1 cellular context compared by ENCODE assay signal in the genomic region with DNA sequence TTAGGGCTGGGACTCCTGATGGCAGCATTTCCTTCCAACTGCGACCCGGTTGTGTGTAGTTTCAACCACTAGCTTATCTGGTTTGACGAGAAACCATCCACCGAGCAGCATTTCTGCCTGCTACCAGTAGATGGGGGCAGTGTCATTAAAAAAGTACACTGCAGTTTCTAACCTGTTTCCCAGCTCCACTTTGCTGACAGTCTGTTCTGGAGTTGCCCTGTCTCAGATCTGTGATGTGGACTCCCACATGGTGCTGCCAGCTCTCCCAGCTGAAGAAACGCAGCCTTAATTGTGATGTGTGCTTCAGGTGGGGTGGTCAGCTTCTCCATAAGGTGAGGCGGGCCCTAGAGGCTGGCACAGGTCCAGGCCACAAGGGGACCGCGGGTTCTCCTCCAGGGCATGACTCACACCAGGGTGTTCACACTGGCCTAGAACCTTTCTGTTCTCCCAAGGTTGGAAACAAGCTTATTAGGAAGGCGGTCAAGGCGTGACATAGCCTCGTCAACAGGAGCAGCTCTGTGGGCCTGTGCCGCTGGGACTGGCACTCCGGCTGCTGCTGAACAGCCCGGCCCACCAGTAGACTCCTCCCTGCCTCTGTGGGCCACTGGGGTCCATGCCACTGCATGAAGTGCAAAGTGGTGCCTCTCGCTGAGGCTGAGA.
TF ChIP-seq lines count a peak whose summit lies in the region.

No MANE protein-coding gene starts in this region.

TF ChIP-seq in HepG2, 621 proteins besides CTCF, POLR2A, EP300 and RAD21 (continued from another document and continues in another):
- TF ChIP-seq ZSCAN29 (CRISPR knock-in tag; conservative IDR thresholded peaks at IDR 0.05), result no peak
- no peak; the same call in 1 of the 2 replicates for TF ChIP-seq ZNF574 (CRISPR knock-in tag; IDR thresholded peaks at IDR 0.05)
- TF ChIP-seq, protein P1, sequence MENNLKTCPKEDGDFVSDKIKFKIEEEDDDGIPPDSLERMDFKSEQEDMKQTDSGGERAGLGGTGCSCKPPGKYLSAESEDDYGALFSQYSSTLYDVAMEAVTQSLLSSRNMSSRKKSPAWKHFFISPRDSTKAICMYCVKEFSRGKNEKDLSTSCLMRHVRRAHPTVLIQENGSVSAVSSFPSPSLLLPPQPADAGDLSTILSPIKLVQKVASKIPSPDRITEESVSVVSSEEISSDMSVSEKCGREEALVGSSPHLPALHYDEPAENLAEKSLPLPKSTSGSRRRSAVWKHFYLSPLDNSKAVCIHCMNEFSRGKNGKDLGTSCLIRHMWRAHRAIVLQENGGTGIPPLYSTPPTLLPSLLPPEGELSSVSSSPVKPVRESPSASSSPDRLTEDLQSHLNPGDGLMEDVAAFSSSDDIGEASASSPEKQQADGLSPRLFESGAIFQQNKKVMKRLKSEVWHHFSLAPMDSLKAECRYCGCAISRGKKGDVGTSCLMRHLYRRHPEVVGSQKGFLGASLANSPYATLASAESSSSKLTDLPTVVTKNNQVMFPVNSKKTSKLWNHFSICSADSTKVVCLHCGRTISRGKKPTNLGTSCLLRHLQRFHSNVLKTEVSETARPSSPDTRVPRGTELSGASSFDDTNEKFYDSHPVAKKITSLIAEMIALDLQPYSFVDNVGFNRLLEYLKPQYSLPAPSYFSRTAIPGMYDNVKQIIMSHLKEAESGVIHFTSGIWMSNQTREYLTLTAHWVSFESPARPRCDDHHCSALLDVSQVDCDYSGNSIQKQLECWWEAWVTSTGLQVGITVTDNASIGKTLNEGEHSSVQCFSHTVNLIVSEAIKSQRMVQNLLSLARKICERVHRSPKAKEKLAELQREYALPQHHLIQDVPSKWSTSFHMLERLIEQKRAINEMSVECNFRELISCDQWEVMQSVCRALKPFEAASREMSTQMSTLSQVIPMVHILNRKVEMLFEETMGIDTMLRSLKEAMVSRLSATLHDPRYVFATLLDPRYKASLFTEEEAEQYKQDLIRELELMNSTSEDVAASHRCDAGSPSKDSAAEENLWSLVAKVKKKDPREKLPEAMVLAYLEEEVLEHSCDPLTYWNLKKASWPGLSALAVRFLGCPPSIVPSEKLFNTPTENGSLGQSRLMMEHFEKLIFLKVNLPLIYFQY (CRISPR knock-in tag; IDR thresholded peaks at IDR 0.05; ENCODE audit: borderline replicate concordance), result 0 out of 2 replicates have a peak, but pooled peaks have one; percentile 16
- TF ChIP-seq KMT2A (CRISPR knock-in tag; IDR thresholded peaks at IDR 0.05), result no peak; the same call in 1 of the 2 replicates
- peak in 1 of 2 experiments; percentile 50; a peak in 1 of 4 replicates for TF ChIP-seq KLF16 (CRISPR knock-in tag; IDR thresholded peaks at IDR 0.05)
- peak; percentile 28; the same call in 1 of the 2 replicates for TF ChIP-seq FOSL1 (CRISPR knock-in tag; IDR thresholded peaks at IDR 0.05; ENCODE audit: borderline replicate concordance)
- TF ChIP-seq, protein P2, sequence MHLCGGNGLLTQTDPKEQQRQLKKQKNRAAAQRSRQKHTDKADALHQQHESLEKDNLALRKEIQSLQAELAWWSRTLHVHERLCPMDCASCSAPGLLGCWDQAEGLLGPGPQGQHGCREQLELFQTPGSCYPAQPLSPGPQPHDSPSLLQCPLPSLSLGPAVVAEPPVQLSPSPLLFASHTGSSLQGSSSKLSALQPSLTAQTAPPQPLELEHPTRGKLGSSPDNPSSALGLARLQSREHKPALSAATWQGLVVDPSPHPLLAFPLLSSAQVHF (CRISPR knock-in tag; IDR thresholded peaks at IDR 0.05), result no peak
- TF ChIP-seq SRSF1 (optimal IDR thresholded peaks at IDR 0.05; ENCODE audit: low read depth, low read length), result no peak
- TF ChIP-seq, protein P3, sequence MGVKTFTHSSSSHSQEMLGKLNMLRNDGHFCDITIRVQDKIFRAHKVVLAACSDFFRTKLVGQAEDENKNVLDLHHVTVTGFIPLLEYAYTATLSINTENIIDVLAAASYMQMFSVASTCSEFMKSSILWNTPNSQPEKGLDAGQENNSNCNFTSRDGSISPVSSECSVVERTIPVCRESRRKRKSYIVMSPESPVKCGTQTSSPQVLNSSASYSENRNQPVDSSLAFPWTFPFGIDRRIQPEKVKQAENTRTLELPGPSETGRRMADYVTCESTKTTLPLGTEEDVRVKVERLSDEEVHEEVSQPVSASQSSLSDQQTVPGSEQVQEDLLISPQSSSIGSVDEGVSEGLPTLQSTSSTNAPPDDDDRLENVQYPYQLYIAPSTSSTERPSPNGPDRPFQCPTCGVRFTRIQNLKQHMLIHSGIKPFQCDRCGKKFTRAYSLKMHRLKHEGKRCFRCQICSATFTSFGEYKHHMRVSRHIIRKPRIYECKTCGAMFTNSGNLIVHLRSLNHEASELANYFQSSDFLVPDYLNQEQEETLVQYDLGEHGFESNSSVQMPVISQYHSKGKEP (CRISPR knock-in tag; IDR thresholded peaks at IDR 0.05), result no peak
- peak; percentile 34; the same call in 1 of the 2 replicates for TF ChIP-seq ZNF501 (CRISPR knock-in tag; IDR thresholded peaks at IDR 0.05)
- TF ChIP-seq ZNF124 (CRISPR knock-in tag; IDR thresholded peaks at IDR 0.05), result no peak
- no peak for TF ChIP-seq ZIK1 (CRISPR knock-in tag; IDR thresholded peaks at IDR 0.05; ENCODE audit: borderline replicate concordance, low read depth)
- 0 out of 2 replicates have a peak, but pooled peaks have one; percentile 29 for TF ChIP-seq JUN (CRISPR knock-in tag; IDR thresholded peaks at IDR 0.05)
- 0 out of 2 replicates have a peak, but pooled peaks have one; percentile 25 for TF ChIP-seq THRA (CRISPR knock-in tag; IDR thresholded peaks at IDR 0.05; ENCODE audit: borderline replicate concordance)
- TF ChIP-seq HNF4A (CRISPR knock-in tag; IDR thresholded peaks at IDR 0.05), result 0 out of 2 replicates have a peak, but pooled peaks have one; percentile 12
- 0 out of 2 replicates have a peak, but pooled peaks have one; percentile 35 for TF ChIP-seq ZNF557 (CRISPR knock-in tag; IDR thresholded peaks at IDR 0.05)
- TF ChIP-seq ZNF614 (CRISPR knock-in tag; IDR thresholded peaks at IDR 0.05; ENCODE audit: borderline replicate concordance), result peak; percentile 22; the same call in 1 of the 2 replicates
- TF ChIP-seq ZSCAN25 (CRISPR knock-in tag; IDR thresholded peaks at IDR 0.05), result peak; percentile 60; the same call in 1 of the 2 replicates
- TF ChIP-seq, protein P4, sequence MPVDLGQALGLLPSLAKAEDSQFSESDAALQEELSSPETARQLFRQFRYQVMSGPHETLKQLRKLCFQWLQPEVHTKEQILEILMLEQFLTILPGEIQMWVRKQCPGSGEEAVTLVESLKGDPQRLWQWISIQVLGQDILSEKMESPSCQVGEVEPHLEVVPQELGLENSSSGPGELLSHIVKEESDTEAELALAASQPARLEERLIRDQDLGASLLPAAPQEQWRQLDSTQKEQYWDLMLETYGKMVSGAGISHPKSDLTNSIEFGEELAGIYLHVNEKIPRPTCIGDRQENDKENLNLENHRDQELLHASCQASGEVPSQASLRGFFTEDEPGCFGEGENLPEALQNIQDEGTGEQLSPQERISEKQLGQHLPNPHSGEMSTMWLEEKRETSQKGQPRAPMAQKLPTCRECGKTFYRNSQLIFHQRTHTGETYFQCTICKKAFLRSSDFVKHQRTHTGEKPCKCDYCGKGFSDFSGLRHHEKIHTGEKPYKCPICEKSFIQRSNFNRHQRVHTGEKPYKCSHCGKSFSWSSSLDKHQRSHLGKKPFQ (CRISPR knock-in tag; IDR thresholded peaks at IDR 0.05; ENCODE audit: insufficient replicate concordance), result peak; percentile 100
- TF ChIP-seq MXD4 (CRISPR knock-in tag; IDR thresholded peaks at IDR 0.05), result no peak; the same call in 1 of the 2 replicates
- TF ChIP-seq, protein P5, sequence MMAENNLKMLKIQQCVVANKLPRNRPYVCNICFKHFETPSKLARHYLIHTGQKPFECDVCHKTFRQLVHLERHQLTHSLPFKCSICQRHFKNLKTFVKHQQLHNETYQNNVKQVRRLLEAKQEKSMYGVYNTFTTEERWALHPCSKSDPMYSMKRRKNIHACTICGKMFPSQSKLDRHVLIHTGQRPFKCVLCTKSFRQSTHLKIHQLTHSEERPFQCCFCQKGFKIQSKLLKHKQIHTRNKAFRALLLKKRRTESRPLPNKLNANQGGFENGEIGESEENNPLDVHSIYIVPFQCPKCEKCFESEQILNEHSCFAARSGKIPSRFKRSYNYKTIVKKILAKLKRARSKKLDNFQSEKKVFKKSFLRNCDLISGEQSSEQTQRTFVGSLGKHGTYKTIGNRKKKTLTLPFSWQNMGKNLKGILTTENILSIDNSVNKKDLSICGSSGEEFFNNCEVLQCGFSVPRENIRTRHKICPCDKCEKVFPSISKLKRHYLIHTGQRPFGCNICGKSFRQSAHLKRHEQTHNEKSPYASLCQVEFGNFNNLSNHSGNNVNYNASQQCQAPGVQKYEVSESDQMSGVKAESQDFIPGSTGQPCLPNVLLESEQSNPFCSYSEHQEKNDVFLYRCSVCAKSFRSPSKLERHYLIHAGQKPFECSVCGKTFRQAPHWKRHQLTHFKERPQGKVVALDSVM (CRISPR knock-in tag; IDR thresholded peaks at IDR 0.05), result 0 out of 2 replicates have a peak, but pooled peaks have one; percentile 28
- no peak for TF ChIP-seq ZMAT3 (CRISPR knock-in tag; conservative IDR thresholded peaks at IDR 0.05)
- TF ChIP-seq, protein P6, sequence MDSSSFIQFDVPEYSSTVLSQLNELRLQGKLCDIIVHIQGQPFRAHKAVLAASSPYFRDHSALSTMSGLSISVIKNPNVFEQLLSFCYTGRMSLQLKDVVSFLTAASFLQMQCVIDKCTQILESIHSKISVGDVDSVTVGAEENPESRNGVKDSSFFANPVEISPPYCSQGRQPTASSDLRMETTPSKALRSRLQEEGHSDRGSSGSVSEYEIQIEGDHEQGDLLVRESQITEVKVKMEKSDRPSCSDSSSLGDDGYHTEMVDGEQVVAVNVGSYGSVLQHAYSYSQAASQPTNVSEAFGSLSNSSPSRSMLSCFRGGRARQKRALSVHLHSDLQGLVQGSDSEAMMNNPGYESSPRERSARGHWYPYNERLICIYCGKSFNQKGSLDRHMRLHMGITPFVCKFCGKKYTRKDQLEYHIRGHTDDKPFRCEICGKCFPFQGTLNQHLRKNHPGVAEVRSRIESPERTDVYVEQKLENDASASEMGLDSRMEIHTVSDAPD (CRISPR knock-in tag; IDR thresholded peaks at IDR 0.05), result 0 out of 2 replicates have a peak, but pooled peaks have one; percentile 50
- no peak for TF ChIP-seq ZEB1 (IDR thresholded peaks at IDR 0.05; ENCODE audit: insufficient replicate concordance, low read depth)
- peak; percentile 39; the same call in 1 of the 2 replicates for TF ChIP-seq BORCS8-MEF2B (CRISPR knock-in tag; IDR thresholded peaks at IDR 0.05)
- TF ChIP-seq ZNF766 (CRISPR knock-in tag; IDR thresholded peaks at IDR 0.05; ENCODE audit: borderline replicate concordance), result no peak
- no peak for TF ChIP-seq ZNF616 (CRISPR knock-in tag; IDR thresholded peaks at IDR 0.05; ENCODE audit: low read depth)
- TF ChIP-seq ZNF230 (CRISPR knock-in tag; IDR thresholded peaks at IDR 0.05), result 0 out of 2 replicates have a peak, but pooled peaks have one; percentile 62
- TF ChIP-seq RELA (CRISPR knock-in tag; IDR thresholded peaks at IDR 0.05), result no peak
- TF ChIP-seq HNRNPK (IDR thresholded peaks at IDR 0.05; ENCODE audit: low read depth, low read length, poor library complexity, severe bottlenecking), result no peak
- TF ChIP-seq, protein P7, sequence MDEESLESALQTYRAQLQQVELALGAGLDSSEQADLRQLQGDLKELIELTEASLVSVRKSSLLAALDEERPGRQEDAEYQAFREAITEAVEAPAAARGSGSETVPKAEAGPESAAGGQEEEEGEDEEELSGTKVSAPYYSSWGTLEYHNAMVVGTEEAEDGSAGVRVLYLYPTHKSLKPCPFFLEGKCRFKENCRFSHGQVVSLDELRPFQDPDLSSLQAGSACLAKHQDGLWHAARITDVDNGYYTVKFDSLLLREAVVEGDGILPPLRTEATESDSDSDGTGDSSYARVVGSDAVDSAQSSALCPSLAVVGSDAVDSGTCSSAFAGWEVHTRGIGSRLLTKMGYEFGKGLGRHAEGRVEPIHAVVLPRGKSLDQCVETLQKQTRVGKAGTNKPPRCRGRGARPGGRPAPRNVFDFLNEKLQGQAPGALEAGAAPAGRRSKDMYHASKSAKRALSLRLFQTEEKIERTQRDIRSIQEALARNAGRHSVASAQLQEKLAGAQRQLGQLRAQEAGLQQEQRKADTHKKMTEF (CRISPR knock-in tag; IDR thresholded peaks at IDR 0.05), result peak; percentile 63
- TF ChIP-seq, protein P8, sequence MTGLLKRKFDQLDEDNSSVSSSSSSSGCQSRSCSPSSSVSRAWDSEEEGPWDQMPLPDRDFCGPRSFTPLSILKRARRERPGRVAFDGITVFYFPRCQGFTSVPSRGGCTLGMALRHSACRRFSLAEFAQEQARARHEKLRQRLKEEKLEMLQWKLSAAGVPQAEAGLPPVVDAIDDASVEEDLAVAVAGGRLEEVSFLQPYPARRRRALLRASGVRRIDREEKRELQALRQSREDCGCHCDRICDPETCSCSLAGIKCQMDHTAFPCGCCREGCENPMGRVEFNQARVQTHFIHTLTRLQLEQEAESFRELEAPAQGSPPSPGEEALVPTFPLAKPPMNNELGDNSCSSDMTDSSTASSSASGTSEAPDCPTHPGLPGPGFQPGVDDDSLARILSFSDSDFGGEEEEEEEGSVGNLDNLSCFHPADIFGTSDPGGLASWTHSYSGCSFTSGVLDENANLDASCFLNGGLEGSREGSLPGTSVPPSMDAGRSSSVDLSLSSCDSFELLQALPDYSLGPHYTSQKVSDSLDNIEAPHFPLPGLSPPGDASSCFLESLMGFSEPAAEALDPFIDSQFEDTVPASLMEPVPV (CRISPR knock-in tag; IDR thresholded peaks at IDR 0.05), result peak; percentile 63; the same call in 1 of the 2 replicates
